7 cellular contexts compared by ENCODE assay signal in genomic region chr10:58511765-58512469, GRCh38. TPM values are rescaled to one million over a fixed set of nuclear protein-coding genes. Genes with fewer than 3 reads are reported as not detected.
A peak's percentile ranks its signal among the peaks of the same experiment; 100 is the strongest.
DNase-seq lines count a peak whose midpoint lies in the region; ATAC-seq, FAIRE-seq and TF ChIP-seq lines count a peak whose summit lies in the region.

No MANE protein-coding gene starts in this region.

- H3K4me3 ChIP-seq in ascending aorta, result peak overlapping the region; percentile 72 to 88

- ATAC-seq in stimulated activated naive B cell treated with anti-CD40 and anti-IgM and Interleukin-4, amounts not matched to agents 10 μg/mL and 1 μg/mL and 100 μg/mL, for 72 hours (replicated peaks), result peak in 1 of 2 donors; percentile 25
- ATAC-seq in GM21529 (IDR thresholded peaks at IDR 0.05; ENCODE audit: unreplicated experiment) (no peak), GM21367 (IDR thresholded peaks at IDR 0.05; ENCODE audit: unreplicated experiment) (no peak)

- peaks cover 2% of the 10 kb centered on the region; the same call in 1 of the 2 replicates for H3K27me3 Mint-ChIP-seq in HFFc6 (ENCODE audit: insufficient read depth)
- peaks cover 15 to 20% of the 10 kb centered on the region in 2 donors for H3K27me3 Mint-ChIP-seq in stimulated activated naive B cell treated with anti-CD40 and anti-IgM and Interleukin-4, amounts not matched to agents 10 μg/mL and 1 μg/mL and 100 μg/mL, for 72 hours

- peak overlapping the region in 1 of 2 donors; percentile 81 for H3K27ac ChIP-seq in ascending aorta

- no peaks in the 10 kb centered on the region for H3K9me3 ChIP-seq in ascending aorta

- no peak for TF ChIP-seq POLR2A in GM12892 (IDR thresholded peaks at IDR 0.05; ENCODE audit: low read depth, low read length)

- no peak for FAIRE-seq in GM12892 (lab: Jason Lieb, UNC)

- no peaks in the 10 kb centered on the region for H3K4me1 ChIP-seq in ascending aorta

- TF ChIP-seq CTCF in HFFc6 (IDR thresholded peaks at IDR 0.05) (no peak), ascending aorta (IDR thresholded peaks at IDR 0.05) (no peak)

- peak overlapping the region; percentile 86 for H3K4me3 Mint-ChIP-seq in HFFc6
- peak overlapping the region; percentile 72 to 73 for H3K4me3 Mint-ChIP-seq in stimulated activated naive B cell treated with anti-CD40 and anti-IgM and Interleukin-4, amounts not matched to agents 10 μg/mL and 1 μg/mL and 100 μg/mL, for 72 hours

- peaks cover 23% of the 10 kb centered on the region for H3K4me1 Mint-ChIP-seq in HFFc6 (ENCODE audit: low read depth)
- H3K4me1 Mint-ChIP-seq in stimulated activated naive B cell treated with anti-CD40 and anti-IgM and Interleukin-4, amounts not matched to agents 10 μg/mL and 1 μg/mL and 100 μg/mL, for 72 hours, result peaks cover 6 to 14% of the 10 kb centered on the region in 2 donors

- intact Hi-C loops in ascending aorta (cut with DNase I), result loop anchor here (5.0 kb wide), 5 partner anchors 35 to 190 kb away; no protein-coding TSS in a partner anchor

- H3K36me3 Mint-ChIP-seq in HFFc6 (ENCODE audit: low read depth), result peaks cover 13% of the 10 kb centered on the region
- H3K36me3 Mint-ChIP-seq in stimulated activated naive B cell treated with anti-CD40 and anti-IgM and Interleukin-4, amounts not matched to agents 10 μg/mL and 1 μg/mL and 100 μg/mL, for 72 hours, result no peaks in the 10 kb centered on the region

- no peaks in the 10 kb centered on the region for H3K36me3 ChIP-seq in ascending aorta

- DNase-seq in HFFc6, result no peak
- DNase-seq in ascending aorta (ENCODE audit: low spot score in 2 of 2), result peak in 1 of 2 donors; percentile 63
- DNase-seq in iris pigment epithelial cell (ENCODE audit: low read depth), result peak; percentile 34
- no peak for DNase-seq in stimulated activated naive B cell treated with anti-CD40 and anti-IgM and Interleukin-4, amounts not matched to agents 10 μg/mL and 1 μg/mL and 100 μg/mL, for 72 hours
- DNase-seq in GM12892 (ENCODE audit: insufficient read length), result no peak

- no peaks in the 10 kb centered on the region for H3K9me3 Mint-ChIP-seq in HFFc6
- H3K9me3 Mint-ChIP-seq in stimulated activated naive B cell treated with anti-CD40 and anti-IgM and Interleukin-4, amounts not matched to agents 10 μg/mL and 1 μg/mL and 100 μg/mL, for 72 hours, result no peaks in the 10 kb centered on the region

- H3K27me3 ChIP-seq in ascending aorta, result no peaks in the 10 kb centered on the region

- H3K27ac Mint-ChIP-seq in HFFc6, result peak overlapping the region; percentile 72
- no peak overlapping the region for H3K27ac Mint-ChIP-seq in stimulated activated naive B cell treated with anti-CD40 and anti-IgM and Interleukin-4, amounts not matched to agents 10 μg/mL and 1 μg/mL and 100 μg/mL, for 72 hours

RNA-seq across cellular contexts. Expression of gene BICC1, which starts 0.8 kb away (rescaled TPM):
- total RNA-seq in HFFc6 (2021; fragmentation: NEBNext Ultra II Directional; extraction: Animal tissue kit (Norgen Biotek cat#: 25700)), result 10 to 100 TPM; 55.6 to 67.7 (median 64.8) TPM
- total RNA-seq in ascending aorta, result 9.3 TPM
- polyA plus RNA-seq in GM12892 (2012; ENCODE audit: missing spikeins), result not detected
